1 cellular context compared by ENCODE assay signal in the genomic region with DNA sequence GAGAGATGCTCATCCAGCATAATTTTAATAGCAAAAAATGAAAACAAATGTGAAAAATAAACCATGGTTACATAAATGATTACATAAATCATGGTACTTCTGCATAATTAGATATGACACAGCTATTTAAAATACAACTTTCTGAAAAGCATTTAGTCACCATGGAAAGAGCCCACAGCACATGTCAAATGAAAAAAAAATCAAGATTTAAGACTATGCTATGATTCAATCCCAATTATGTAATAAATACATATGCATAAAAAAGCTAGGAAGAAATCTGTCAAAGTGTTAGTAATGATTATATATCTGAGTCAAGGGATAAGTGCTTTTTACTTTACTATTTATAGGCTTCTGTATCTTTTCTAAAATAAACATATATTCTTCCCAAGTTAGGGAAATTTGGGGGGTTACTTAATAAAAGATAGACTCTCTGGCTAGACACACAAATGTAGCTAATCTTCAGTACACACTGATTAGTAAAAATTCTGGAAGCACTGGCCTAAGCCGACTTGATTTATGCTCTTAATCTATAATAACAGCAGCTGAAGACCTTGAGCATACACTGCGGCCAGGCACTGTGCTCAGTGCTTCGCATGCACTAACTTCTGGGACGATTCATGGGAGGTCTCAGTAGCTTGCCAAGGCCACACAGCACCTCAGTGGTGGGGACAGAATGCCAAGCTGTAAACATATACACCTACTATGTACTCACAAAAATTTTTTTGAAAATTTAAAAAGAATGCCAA.
TF ChIP-seq lines count a peak whose summit lies in the region.

No MANE protein-coding gene starts in this region.

TF ChIP-seq in SK-N-SH treated with all-trans-retinoic acid at 6 μM for 48 hours, 23 proteins besides CTCF, POLR2A, EP300 and RAD21 (continued from another document):
- TF ChIP-seq, protein P1, sequence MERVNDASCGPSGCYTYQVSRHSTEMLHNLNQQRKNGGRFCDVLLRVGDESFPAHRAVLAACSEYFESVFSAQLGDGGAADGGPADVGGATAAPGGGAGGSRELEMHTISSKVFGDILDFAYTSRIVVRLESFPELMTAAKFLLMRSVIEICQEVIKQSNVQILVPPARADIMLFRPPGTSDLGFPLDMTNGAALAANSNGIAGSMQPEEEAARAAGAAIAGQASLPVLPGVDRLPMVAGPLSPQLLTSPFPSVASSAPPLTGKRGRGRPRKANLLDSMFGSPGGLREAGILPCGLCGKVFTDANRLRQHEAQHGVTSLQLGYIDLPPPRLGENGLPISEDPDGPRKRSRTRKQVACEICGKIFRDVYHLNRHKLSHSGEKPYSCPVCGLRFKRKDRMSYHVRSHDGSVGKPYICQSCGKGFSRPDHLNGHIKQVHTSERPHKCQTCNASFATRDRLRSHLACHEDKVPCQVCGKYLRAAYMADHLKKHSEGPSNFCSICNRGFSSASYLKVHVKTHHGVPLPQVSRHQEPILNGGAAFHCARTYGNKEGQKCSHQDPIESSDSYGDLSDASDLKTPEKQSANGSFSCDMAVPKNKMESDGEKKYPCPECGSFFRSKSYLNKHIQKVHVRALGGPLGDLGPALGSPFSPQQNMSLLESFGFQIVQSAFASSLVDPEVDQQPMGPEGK (CRISPR knock-in tag; IDR thresholded peaks at IDR 0.05; ENCODE audit: borderline replicate concordance) = no peak
